Comparison of ENCODE assay signal across 20 cellular contexts in genomic region chr18:79740741-79741700, GRCh38. TPM values are rescaled to one million over a fixed set of nuclear protein-coding genes. Genes with fewer than 3 reads are reported as not detected.
DNase-seq lines count a peak whose midpoint lies in the region; ATAC-seq, FAIRE-seq and TF ChIP-seq lines count a peak whose summit lies in the region.
"Had no signal": no experiment of that assay in that cellular context is flagged by ENCODE, and none has a peak within 500 bp of the region (broad histone marks: within the 10 kb centered on the region; RNA-seq: fewer than 3 reads in every experiment).

No MANE protein-coding gene starts in this region.

- BruUV-seq in Panc1 (replicated peaks; lab: Mats Ljungman, UMichigan): TSS peak; percentile 26

- POLR2A ChIA-PET in Panc1 (lab: Charles Lee): no interaction called here

- ATAC-seq in natural killer cell (no peak), Panc1 (no peak), aorta (ENCODE audit: low FRiP score) (no peak)
- ATAC-seq in natural killer cell treated with Interleukin-12 subunit alpha and Interleukin-12 subunit beta and Interleukin-15 and Interleukin-18, amount 100 ng/mL, for 72 hours: no peak
- ATAC-seq: foreskin keratinocyte; stimulated activated naive B cell treated with anti-CD40 and anti-IgM and Interleukin-4, amounts not matched to agents 10 μg/mL and 1 μg/mL and 100 μg/mL, for 72 hours had no signal

- H3K9me3 ChIP-seq in Panc1 (ENCODE audit: control insufficient read depth, insufficient read depth, low read depth, low read length) (no peaks in the 10 kb centered on the region), kidney (ENCODE audit: control insufficient read depth in 1 of 2, low read length in 2 of 2) (no peaks in the 10 kb centered on the region), aorta (ENCODE audit: control insufficient read depth, low read length) (no peaks in the 10 kb centered on the region)
- H3K9me3 ChIP-seq: tibial nerve had no signal

- H3K9ac ChIP-seq in kidney (ENCODE audit: low read length in 2 of 2): no peak overlapping the region

- H3K9me3 Mint-ChIP-seq in natural killer cell: no peaks in the 10 kb centered on the region
- H3K9me3 Mint-ChIP-seq in natural killer cell treated with Interleukin-12 subunit alpha and Interleukin-12 subunit beta and Interleukin-15 and Interleukin-18, amount 100 ng/mL, for 72 hours: no peaks in the 10 kb centered on the region
- H3K9me3 Mint-ChIP-seq: mesothelial cell of epicardium had no signal

- H3K4me3 ChIP-seq in Panc1 (ENCODE audit: low read depth in 2 of 2, low read length in 2 of 2): no peak overlapping the region
- no peak overlapping the region for H3K4me3 ChIP-seq in kidney (ENCODE audit: low read length in 2 of 2)
- no peak overlapping the region for H3K4me3 ChIP-seq in aorta (ENCODE audit: low read length in 2 of 2)
- H3K4me3 ChIP-seq: tibial nerve had no signal

- H3K27ac ChIP-seq in Panc1 (ENCODE audit: low read length): no peak overlapping the region
- no peak overlapping the region for H3K27ac ChIP-seq in kidney (ENCODE audit: low read depth in 2 of 2, low read length in 2 of 2)
- H3K27ac ChIP-seq in aorta (ENCODE audit: low read depth in 1 of 2, low read length in 2 of 2): no peak overlapping the region
- H3K27ac ChIP-seq: foreskin keratinocyte, tibial nerve had no signal

- no peaks in the 10 kb centered on the region for H3K27me3 Mint-ChIP-seq in natural killer cell (ENCODE audit: low read depth in 2 of 2)
- H3K27me3 Mint-ChIP-seq in natural killer cell treated with Interleukin-12 subunit alpha and Interleukin-12 subunit beta and Interleukin-15 and Interleukin-18, amount 100 ng/mL, for 72 hours: no peaks in the 10 kb centered on the region
- H3K27me3 Mint-ChIP-seq: stimulated activated naive B cell treated with anti-CD40 and anti-IgM and Interleukin-4, amounts not matched to agents 10 μg/mL and 1 μg/mL and 100 μg/mL, for 72 hours had no signal

- peak overlapping the region; percentile 39 to 61 for H3K27ac Mint-ChIP-seq in natural killer cell
- peak overlapping the region in 1 of 2 donors; percentile 37 for H3K27ac Mint-ChIP-seq in natural killer cell treated with Interleukin-12 subunit alpha and Interleukin-12 subunit beta and Interleukin-15 and Interleukin-18, amount 100 ng/mL, for 72 hours
- H3K27ac Mint-ChIP-seq: mesothelial cell of epicardium; stimulated activated naive B cell treated with anti-CD40 and anti-IgM and Interleukin-4, amounts not matched to agents 10 μg/mL and 1 μg/mL and 100 μg/mL, for 72 hours had no signal

- H3K4me3 Mint-ChIP-seq in natural killer cell: no peak overlapping the region
- no peak overlapping the region for H3K4me3 Mint-ChIP-seq in natural killer cell treated with Interleukin-12 subunit alpha and Interleukin-12 subunit beta and Interleukin-15 and Interleukin-18, amount 100 ng/mL, for 72 hours
- H3K4me3 Mint-ChIP-seq: mesothelial cell of epicardium had no signal

- intact Hi-C loops in natural killer cell (cut with micrococcal nuclease): no loop called here
- intact Hi-C loops in Panc1 (cut with micrococcal nuclease; ENCODE audit: unreplicated experiment): no loop called here
- intact Hi-C loops in kidney (cut with DNase I): no loop called here
- intact Hi-C loops in aorta (cut with DNase I): no loop called here

- no peaks in the 10 kb centered on the region for H3K27me3 ChIP-seq in Panc1 (ENCODE audit: control insufficient read depth, insufficient read depth, low read length)
- H3K27me3 ChIP-seq in aorta (ENCODE audit: control insufficient read depth in 1 of 2, insufficient read depth in 2 of 2, low read length in 1 of 2): no peaks in the 10 kb centered on the region
- H3K27me3 ChIP-seq: foreskin keratinocyte, tibial nerve had no signal

- H3K36me3 ChIP-seq in Panc1 (ENCODE audit: control insufficient read depth, insufficient read depth, low read length) (no peaks in the 10 kb centered on the region), kidney (ENCODE audit: control insufficient read depth in 1 of 2, insufficient read depth in 2 of 2, low read length in 2 of 2) (peaks cover 20 to 28% of the 10 kb centered on the region in 2 donors), aorta (ENCODE audit: control insufficient read depth in 1 of 2, insufficient read depth in 2 of 2, low read length in 1 of 2) (peaks cover 6 to 7% of the 10 kb centered on the region in 2 donors)

- WGBS in aorta, 2 donors: 87 to 89% methylated on average over 29 of the region's 29 CpGs

- DNase-seq in natural killer cell: no peak
- no peak for DNase-seq in natural killer cell treated with Interleukin-12 subunit alpha and Interleukin-12 subunit beta and Interleukin-15 and Interleukin-18, amount 100 ng/mL, for 72 hours (ENCODE audit: low spot score)
- no peak for DNase-seq in Panc1 (ENCODE audit: low read depth, low spot score)
- DNase-seq in kidney: peak; percentile 52
- peak; percentile 35 to 38 for DNase-seq in aorta
- DNase-seq in putamen (ENCODE audit: low spot score): no peak
- no peak for DNase-seq in T-helper 2 cell
- no peak for DNase-seq in retina
- DNase-seq: activated CD4-positive, alpha-beta T cell treated with anti-CD3 and anti-CD28 coated beads, Interleukin-2, amount 50 U/mL, for 4 hours; AML-193; Calu3; foreskin keratinocyte; NCI-H510A treated with DMSO at 0.1 percent for 48 hours; stimulated activated naive B cell treated with anti-CD40 and anti-IgM and Interleukin-4, amounts not matched to agents 10 μg/mL and 1 μg/mL and 100 μg/mL, for 72 hours had no signal

- peaks cover 26 to 37% of the 10 kb centered on the region in 2 donors for H3K4me1 Mint-ChIP-seq in natural killer cell
- peaks cover 4 to 16% of the 10 kb centered on the region in 2 donors for H3K4me1 Mint-ChIP-seq in natural killer cell treated with Interleukin-12 subunit alpha and Interleukin-12 subunit beta and Interleukin-15 and Interleukin-18, amount 100 ng/mL, for 72 hours (ENCODE audit: low read depth in 2 of 2)
- H3K4me1 Mint-ChIP-seq: mesothelial cell of epicardium; stimulated activated naive B cell treated with anti-CD40 and anti-IgM and Interleukin-4, amounts not matched to agents 10 μg/mL and 1 μg/mL and 100 μg/mL, for 72 hours had no signal

- TF ChIP-seq CTCF in natural killer cell (IDR thresholded peaks at IDR 0.05) (no peak), Panc1 (IDR thresholded peaks at IDR 0.05) (no peak), kidney (IDR thresholded peaks at IDR 0.05; ENCODE audit: borderline replicate concordance, extremely low read depth, insufficient read depth) (no peak)

- H3K4me1 ChIP-seq in Panc1 (ENCODE audit: control insufficient read depth, insufficient read depth, low read length) (no peaks in the 10 kb centered on the region), kidney (ENCODE audit: control insufficient read depth in 1 of 2, insufficient read depth in 1 of 2, low read depth in 1 of 2, low read length in 2 of 2) (no peaks in the 10 kb centered on the region), aorta (ENCODE audit: control insufficient read depth in 1 of 2, insufficient read depth in 2 of 2, low read length in 2 of 2) (no peaks in the 10 kb centered on the region)
- H3K4me1 ChIP-seq: foreskin keratinocyte had no signal

- no peak for FAIRE-seq in kidney (lab: Jason Lieb, UNC)

- H3K36me3 Mint-ChIP-seq in natural killer cell: peaks cover 14% of the 10 kb centered on the region
- H3K36me3 Mint-ChIP-seq in natural killer cell treated with Interleukin-12 subunit alpha and Interleukin-12 subunit beta and Interleukin-15 and Interleukin-18, amount 100 ng/mL, for 72 hours: peaks cover 26% of the 10 kb centered on the region

- in situ Hi-C loops in Panc1 (cut with HindIII; ENCODE audit: low pct_unique_long_range_greater_than_20kb, low sequenced_read_pairs): no loop called here

- CTCF ChIA-PET in Panc1 (lab: Charles Lee): no interaction called here

RNA-seq across cellular contexts. Expression of gene KCNG2, which starts 56.7 kb away (rescaled TPM):
- total RNA-seq in natural killer cell (not detected), Panc1 (2021; ENCODE audit: unreplicated experiment) (not detected), kidney (0.76 TPM), aorta (1 to 10 TPM in 1 of 2 donors, under 1 TPM in 1; 0.23 to 1.1 TPM)
- total RNA-seq in natural killer cell treated with Interleukin-12 subunit alpha and Interleukin-12 subunit beta and Interleukin-15 and Interleukin-18, amount 100 ng/mL, for 72 hours: not detected
- polyA plus RNA-seq in Panc1 (2012; ENCODE audit: insufficient read length): 1.1 TPM
- polyA plus RNA-seq in kidney (ENCODE audit: insufficient read depth, low read depth, low replicate concordance) (not detected), aorta (not detected)
- total RNA-seq: Calu3, epithelial cell of proximal tubule, foreskin keratinocyte, H4, mesothelial cell of epicardium, pulmonary artery endothelial cell had no signal
- polyA plus RNA-seq: foreskin keratinocyte, neural cell had no signal

Comparison
In these comparisons a context has a peak if more than half of its experiments do, and no peak if none do; other contexts are left out.
1. DNase-seq: peak in kidney (single experiment) and aorta (2 of 2); none in natural killer cell (single experiment), natural killer cell treated with Interleukin-12 subunit alpha and Interleukin-12 subunit beta and Interleukin-15 and Interleukin-18, amount 100 ng/mL, for 72 hours (single experiment), Panc1 (single experiment), putamen (single experiment), T-helper 2 cell (0 of 5) and retina (single experiment).